17 cellular contexts compared by ENCODE assay signal in genomic region chr5:61916621-61917620, GRCh38.
DNase-seq lines count a peak whose midpoint lies in the region; ATAC-seq, FAIRE-seq and TF ChIP-seq lines count a peak whose summit lies in the region.
"Had no signal": no experiment of that assay in that cellular context is flagged by ENCODE, and none has a peak within 500 bp of the region (broad histone marks: within the 10 kb centered on the region; RNA-seq: fewer than 3 reads in every experiment).

No MANE protein-coding gene starts in this region.

- ATAC-seq in RWPE2 (ENCODE audit: low read depth) (peak; percentile 91), GM18873 (IDR thresholded peaks at IDR 0.05; ENCODE audit: low FRiP score, unreplicated experiment) (no peak), Right ventricle myocardium inferior (no peak), HG03095 (IDR thresholded peaks at IDR 0.05; ENCODE audit: unreplicated experiment) (no peak)

- peak; percentile 4 for DNase-seq in NCI-H2227 (lab: John Stamatoyannopoulos, UW; ENCODE audit: unreplicated experiment)
- no peak for DNase-seq in NCI-H2227 treated with DMSO at 0.1 percent for 48 hours (lab: John Stamatoyannopoulos, UW)
- peak; percentile 92 for DNase-seq in RWPE2 (ENCODE audit: low spot score)
- peak; percentile 81 for DNase-seq in keratinocyte (ENCODE audit: low read depth, low spot score)
- DNase-seq in suprapubic skin (ENCODE audit: low spot score in 2 of 2): no peak
- DNase-seq in Right ventricle myocardium inferior (ENCODE audit: missing footprints): no peak
- DNase-seq: activated CD4-positive, alpha-beta T cell treated with anti-CD3 and anti-CD28 coated beads, Interleukin-2, amount 10 ng/mL, durations not matched to agents 24 days and 14 days; CD4-positive, CD25-positive, alpha-beta regulatory T cell; H7; nephron progenitor cell; NK-92 treated with Interleukin-12 subunit alpha and Interleukin-12 subunit beta, amount 100 ng/mL, for 24 hours; stimulated activated CD4-positive, alpha-beta T cell treated with anti-CD3 and anti-CD28 coated beads, Interleukin-1b, Interleukin-23, amount 100 ng/mL, for 48 hours; tibial artery had no signal

- no peaks in the 10 kb centered on the region for H3K27me3 ChIP-seq in RWPE2 (ENCODE audit: insufficient read depth, poor library complexity, severe bottlenecking)
- H3K27me3 ChIP-seq in keratinocyte (ENCODE audit: control insufficient read depth, extremely low read depth, insufficient read depth, low read length): no peaks in the 10 kb centered on the region
- no peaks in the 10 kb centered on the region for H3K27me3 ChIP-seq in suprapubic skin
- H3K27me3 ChIP-seq: SJSA1, tibial artery had no signal

- H3K36me3 ChIP-seq in RWPE2 (ENCODE audit: low read depth) (no peaks in the 10 kb centered on the region), keratinocyte (ENCODE audit: control insufficient read depth in 2 of 2, extremely low read depth in 1 of 2, insufficient read depth in 2 of 2, low read length in 2 of 2) (no peaks in the 10 kb centered on the region), suprapubic skin (no peaks in the 10 kb centered on the region)
- H3K36me3 ChIP-seq: SJSA1, tibial artery had no signal

- no peaks in the 10 kb centered on the region for H3K9me1 ChIP-seq in keratinocyte (ENCODE audit: control insufficient read depth, extremely low read depth, insufficient read depth, low read length)

- H3K79me2 ChIP-seq in keratinocyte (ENCODE audit: control insufficient read depth, insufficient read depth, low read length): no peaks in the 10 kb centered on the region

- no peak for TF ChIP-seq EP300 in suprapubic skin (IDR thresholded peaks at IDR 0.05)

- H3K9me3 ChIP-seq in RWPE2 (ENCODE audit: severe bottlenecking) (no peaks in the 10 kb centered on the region), keratinocyte (ENCODE audit: control insufficient read depth, low read depth, low read length) (peaks cover 4% of the 10 kb centered on the region), suprapubic skin (no peaks in the 10 kb centered on the region)

- H3K4me2 ChIP-seq in keratinocyte (ENCODE audit: control insufficient read depth, extremely low read depth, insufficient read depth, low read depth, low read length): peak overlapping the region; percentile 86

- TF ChIP-seq CTCF in RWPE2 (IDR thresholded peaks at IDR 0.05; ENCODE audit: poor library complexity, severe bottlenecking) (no peak), keratinocyte (optimal IDR thresholded peaks at IDR 0.05 in 1 of 3, IDR thresholded peaks at IDR 0.05 in 1 of 3, conservative IDR thresholded peaks at IDR 0.05 in 1 of 3; ENCODE audit: extremely low read depth in 1 of 3, insufficient read depth in 2 of 3, low read length in 3 of 3) (no peak), suprapubic skin (IDR thresholded peaks at IDR 0.05) (no peak)

- 71% methylated on average over 4 of the region's 4 CpGs for WGBS in suprapubic skin

- dilution Hi-C loops in keratinocyte (cut with MboI; ENCODE audit: extremely low pct_ligation_motif_present, low sequenced_read_pairs): no loop called here

- intact Hi-C loops in Right ventricle myocardium inferior (cut with DNase I): no loop called here

- H3K9ac ChIP-seq in keratinocyte (ENCODE audit: control insufficient read depth, extremely low read depth, insufficient read depth, low read length): peak overlapping the region; percentile 76

- H2AFZ ChIP-seq in keratinocyte (ENCODE audit: control insufficient read depth, low read length): peak overlapping the region; percentile 75

- no peak for TF ChIP-seq POLR2A in suprapubic skin (IDR thresholded peaks at IDR 0.05)

- no peak overlapping the region for H3K4me3 ChIP-seq in RWPE2 (ENCODE audit: severe bottlenecking)
- H3K4me3 ChIP-seq in keratinocyte (ENCODE audit: control insufficient read depth in 2 of 3, extremely low read depth in 1 of 3, insufficient read depth in 2 of 3, low read depth in 1 of 3, low read length in 3 of 3): peak overlapping the region; percentile 12 to 66 (median 63)
- H3K4me3 ChIP-seq in suprapubic skin: no peak overlapping the region
- H3K4me3 ChIP-seq: SJSA1, tibial artery had no signal

- H4K20me1 ChIP-seq in keratinocyte (ENCODE audit: control insufficient read depth, extremely low read depth, insufficient read depth, low read length): no peaks in the 10 kb centered on the region

- peak; percentile 99 for FAIRE-seq in keratinocyte (lab: Jason Lieb, UNC)

- H3K27ac ChIP-seq in RWPE2 (ENCODE audit: poor library complexity, severe bottlenecking) (peak overlapping the region; percentile 99), keratinocyte (ENCODE audit: control insufficient read depth, insufficient read depth, low read length) (peak overlapping the region; percentile 98), suprapubic skin (peak overlapping the region; percentile 1)
- H3K27ac ChIP-seq: 22Rv1, SJSA1, tibial artery had no signal

- H3K4me1 ChIP-seq in RWPE2 (ENCODE audit: insufficient read depth, poor library complexity, severe bottlenecking): peaks cover 41% of the 10 kb centered on the region
- peaks cover 45% of the 10 kb centered on the region for H3K4me1 ChIP-seq in keratinocyte (ENCODE audit: control insufficient read depth, extremely low read depth, insufficient read depth, low read length)
- peaks cover 3% of the 10 kb centered on the region for H3K4me1 ChIP-seq in suprapubic skin
- H3K4me1 ChIP-seq: tibial artery had no signal

Comparison
In these comparisons a context has a peak if more than half of its experiments do, and no peak if none do; other contexts are left out.
1. DNase-seq: peak in NCI-H2227 (single experiment), RWPE2 (single experiment) and keratinocyte (single experiment); none in NCI-H2227 treated with DMSO at 0.1 percent for 48 hours (single experiment), suprapubic skin (0 of 2) and Right ventricle myocardium inferior (single experiment).
2. H3K27ac ChIP-seq: peak in every context shown above with its lines; median percentile 99 in RWPE2; 98 in keratinocyte; 1 in suprapubic skin.
3. H3K4me3 ChIP-seq: peak in keratinocyte (3 of 3); none in RWPE2 (single experiment) and suprapubic skin (single experiment).